In the genomic region with DNA sequence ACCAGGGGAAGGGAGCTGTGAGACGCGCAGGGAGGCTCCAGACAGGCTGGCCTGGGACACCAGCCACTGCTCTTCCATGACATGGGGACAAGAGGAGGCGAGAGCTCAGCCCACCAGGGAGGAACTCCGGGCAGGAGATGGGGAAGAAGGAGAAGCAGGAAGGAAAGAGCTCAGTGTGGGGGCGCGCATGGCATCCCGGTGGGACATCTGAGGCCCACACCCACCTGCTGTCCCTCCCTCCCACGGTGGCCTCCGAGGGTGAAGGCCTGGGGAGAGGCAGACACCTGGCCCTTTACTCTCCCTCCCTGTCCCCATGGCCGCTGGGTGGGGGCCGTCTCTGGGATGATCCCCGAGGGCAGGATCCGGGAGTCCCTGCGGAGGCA, we compare ENCODE assay signal across 6 cellular contexts. TPM values are rescaled to one million over a fixed set of nuclear protein-coding genes. Genes with fewer than 3 reads are reported as not detected.
DNase-seq lines count a peak whose midpoint lies in the region; TF ChIP-seq lines count a peak whose summit lies in the region.
"Not testable (repeated sequence)": the region's sequence is repeated elsewhere in the genome, so short reads cannot be mapped to it uniquely, and the experiment has no call there.

No MANE protein-coding gene starts in this region.

- not testable (repeated sequence) for DNase-seq in A673 (ENCODE audit: low spot score); HFF-Myc (ENCODE audit: extremely low read depth, low read depth); WERI-Rb-1; breast epithelium (ENCODE audit: low spot score in 2 of 2); immature natural killer cell; prostate gland (ENCODE audit: low spot score)

- H3K36me3 Mint-ChIP-seq in immature natural killer cell, result not testable (repeated sequence)

- not testable (repeated sequence) for H3K27me3 Mint-ChIP-seq in immature natural killer cell (ENCODE audit: low read depth in 3 of 3)

- peak overlapping the region; percentile 83 to 88 (median 85) for H3K4me3 Mint-ChIP-seq in immature natural killer cell

- TF ChIP-seq POLR2A in breast epithelium (IDR thresholded peaks at IDR 0.05); prostate gland (IDR thresholded peaks at IDR 0.05): not testable (repeated sequence)

- peak overlapping the region; percentile 88 to 94 (median 90) for H3K27ac Mint-ChIP-seq in immature natural killer cell

- H3K4me1 ChIP-seq in A673 (ENCODE audit: insufficient read depth, low read length, poor library complexity, severe bottlenecking), result peaks cover 14% of the 10 kb centered on the region
- H3K4me1 ChIP-seq in breast epithelium; prostate gland (replicated peaks): not testable (repeated sequence)

- H3K4me1 Mint-ChIP-seq in immature natural killer cell, result peaks cover 28 to 40% of the 10 kb centered on the region in 2 donors

- H3K4me3 ChIP-seq in A673 (ENCODE audit: low read depth, low read length, poor library complexity, severe bottlenecking) (peak overlapping the region; percentile 41), HFF-Myc (replicated peaks; ENCODE audit: low read depth, low read length) (peak overlapping the region; percentile 55), WERI-Rb-1 (ENCODE audit: low read depth, low read length) (peak overlapping the region; percentile 29), breast epithelium (peak overlapping the region; percentile 52 to 77 (median 65)), prostate gland (peak overlapping the region; percentile 44 to 51)

- H3K9me3 ChIP-seq in A673 (ENCODE audit: low read depth, low read length, poor library complexity, severe bottlenecking); WERI-Rb-1 (ENCODE audit: severe bottlenecking); breast epithelium; prostate gland: not testable (repeated sequence)

- intact Hi-C loops in A673 (cut with micrococcal nuclease; ENCODE audit: unreplicated experiment); breast epithelium (cut with DNase I; ENCODE audit: low total_unique reads); prostate gland (cut with DNase I): not testable (repeated sequence)

- not testable (repeated sequence) for H3K9me3 Mint-ChIP-seq in immature natural killer cell

- not testable (repeated sequence) for TF ChIP-seq CTCF in A673 (conservative IDR thresholded peaks at IDR 0.05; ENCODE audit: low read depth, low read length); HFF-Myc (IDR thresholded peaks at IDR 0.05; ENCODE audit: low read depth, low read length, missing control alignments); WERI-Rb-1 (IDR thresholded peaks at IDR 0.05; ENCODE audit: low read depth, low read length); breast epithelium (IDR thresholded peaks at IDR 0.05); prostate gland (IDR thresholded peaks at IDR 0.05)

- not testable (repeated sequence) for H3K27ac ChIP-seq in A673 (ENCODE audit: low read depth, low read length, poor library complexity, severe bottlenecking)
- H3K27ac ChIP-seq in WERI-Rb-1 (peak overlapping the region; percentile 24; the same call in 1 of the 2 replicates), breast epithelium (peak overlapping the region; percentile 92 to 97), prostate gland (peak overlapping the region; percentile 88)

- CTCF ChIA-PET in A673 (lab: Charles Lee), result interaction anchor here (0.6 kb wide), 1 partner anchor 100 kb away, joined by 4 read pairs; no protein-coding TSS in a partner anchor

- POLR2A ChIA-PET in A673 (lab: Charles Lee; ENCODE audit: low non-redundant PET), result not testable (repeated sequence)

- WGBS in prostate gland, result 30% methylated on average over 11 of the region's 14 CpGs

- not testable (repeated sequence) for H3K36me3 ChIP-seq in A673 (ENCODE audit: insufficient read depth, low read length, poor library complexity, severe bottlenecking); WERI-Rb-1; breast epithelium; prostate gland

- not testable (repeated sequence) for BruUV-seq in A673 (replicated peaks; lab: Mats Ljungman, UMichigan)

- H3K27me3 ChIP-seq in A673 (replicated peaks; ENCODE audit: insufficient read depth, low read depth, low read length, poor library complexity); WERI-Rb-1 (ENCODE audit: insufficient read depth, low read depth, severe bottlenecking); breast epithelium; prostate gland (replicated peaks; ENCODE audit: insufficient read depth): not testable (repeated sequence)

RNA-seq across cellular contexts. Expression of a gene that starts 0.5 kb away (rescaled TPM):
- 4.5 and 6.6 TPM in 2 replicates for total RNA-seq in A673 (2021)
- 1 to 10 TPM; 1.9 to 7.9 (median 5.9) TPM for total RNA-seq in breast epithelium
- 10 to 100 TPM in 2 of 3 donors, 1 to 10 TPM in 1; 9.0 to 43.0 (median 16.8) TPM for polyA plus RNA-seq in immature natural killer cell
- total RNA-seq in prostate gland, result 10 to 100 TPM in 1 of 2 donors, 1 to 10 TPM in 1; 4.4 to 28.3 TPM

RNA-seq across cellular contexts. Expression of a gene that starts 19.2 kb away (rescaled TPM):
- total RNA-seq in A673 (2021) (3.1 and 4.7 TPM in 2 replicates), breast epithelium (1 to 10 TPM; 1.3 to 4.0 (median 3.9) TPM), prostate gland (1 to 10 TPM in 1 of 2 donors, under 1 TPM in 1; 0.77 to 4.0 TPM)
- 10 to 100 TPM in 2 of 3 donors, 1 to 10 TPM in 1; 3.9 to 25.3 (median 15.4) TPM for polyA plus RNA-seq in immature natural killer cell

RNA-seq across cellular contexts. Expression of a gene that starts 26.1 kb away (rescaled TPM):
- total RNA-seq in A673 (2021), result 12.9 and 13.0 TPM in 2 replicates
- total RNA-seq in breast epithelium, result 1 to 10 TPM; 6.9 to 9.5 (median 7.0) TPM
- polyA plus RNA-seq in immature natural killer cell, result 100 to 1,000 TPM; 242 to 468 (median 346) TPM
- 10 to 100 TPM; 21.4 to 52.3 TPM for total RNA-seq in prostate gland

RNA-seq across cellular contexts. Expression of a gene that starts 36.9 kb away (rescaled TPM):
- total RNA-seq in A673 (2021), result 2.5 and 3.2 TPM in 2 replicates
- 10 to 100 TPM in 2 of 3 donors, 1 to 10 TPM in 1; 7.2 to 14.1 (median 13.3) TPM for total RNA-seq in breast epithelium
- 100 to 1,000 TPM; 494 to 885 (median 545) TPM for polyA plus RNA-seq in immature natural killer cell
- total RNA-seq in prostate gland, result 10 to 100 TPM; 17.7 to 52.3 TPM

RNA-seq across cellular contexts. Expression of a gene that starts 56.9 kb away (rescaled TPM):
- not detected in 2 replicates for total RNA-seq in A673 (2021)
- total RNA-seq in breast epithelium, result under 1 TPM in 1 of 3 donors, not detected in 2; 0.32 TPM
- polyA plus RNA-seq in immature natural killer cell, result 10 to 100 TPM; 16.7 to 22.2 (median 21.7) TPM
- 1 to 10 TPM in 1 of 2 donors, not detected in 1; 4.1 TPM for total RNA-seq in prostate gland
